In genomic region chr12:117727301-117727700, GRCh38 we compare ENCODE assay signal across 35 cellular contexts.
"Had no signal": no experiment of that assay in that cellular context is flagged by ENCODE, and none has a peak within 500 bp of the region (broad histone marks: within the 10 kb centered on the region; RNA-seq: fewer than 3 reads in every experiment).

No MANE protein-coding gene starts in this region.

- H3K4me1 Mint-ChIP-seq: activated B cell treated with CpG ODN at 0.5 μM for 24 hours; activated CD4-positive, alpha-beta T cell treated with anti-CD3 and anti-CD28 coated beads, Interleukin-2, amount 10 ng/mL, durations not matched to agents 24 days and 14 days; activated naive CD8-positive, alpha-beta T cell treated with anti-CD3 and anti-CD28 coated beads for 36 hours; activated T-helper 17 cell treated with anti-CD3 and anti-CD28 coated beads, Interleukin-2, amount 50 U/mL, for 72 hours had no signal

- H3K9me3 ChIP-seq: adrenal gland, body of pancreas, breast epithelium had no signal

- H3K36me3 Mint-ChIP-seq: activated CD4-positive, alpha-beta memory T cell treated with anti-CD3 and anti-CD28 coated beads for 36 hours; activated naive CD4-positive, alpha-beta T cell treated with anti-CD3 and anti-CD28 coated beads, Interleukin-2, amount 50 U/mL, for 72 hours; activated naive CD8-positive, alpha-beta T cell treated with anti-CD3 and anti-CD28 coated beads for 36 hours had no signal

- H3K27ac Mint-ChIP-seq: activated B cell treated with CpG ODN at 0.5 μM for 24 hours; activated CD4-positive, alpha-beta memory T cell treated with anti-CD3 and anti-CD28 coated beads for 36 hours; activated CD4-positive, alpha-beta T cell treated with anti-CD3 and anti-CD28 coated beads, Interleukin-2, amount 10 ng/mL, durations not matched to agents 24 days and 14 days; activated CD8-positive, alpha-beta T cell treated with anti-CD3 and anti-CD28 coated beads for 36 hours; activated naive CD4-positive, alpha-beta T cell treated with anti-CD3 and anti-CD28 coated beads for 36 hours; activated naive CD4-positive, alpha-beta T cell treated with anti-CD3 and anti-CD28 coated beads, Interleukin-2, amount 50 U/mL, for 72 hours; activated naive CD8-positive, alpha-beta T cell treated with anti-CD3 and anti-CD28 coated beads for 36 hours; activated T-cell treated with anti-CD3 and anti-CD28 coated beads, Interleukin-2, amount 50 U/mL, for 72 hours; activated T-helper 1 cell treated with anti-CD3 and anti-CD28 coated beads, Interleukin-12 subunit alpha, Interleukin-12 subunit beta, Interleukin-2, Interleukin-4 antibody, amounts not matched to agents 30 ng/mL and 10 ng/mL and 1 ng/mL, durations not matched to agents 14 hours and 24 hours and 36 hours; activated T-helper 17 cell treated with anti-CD3 and anti-CD28 coated beads, Interleukin-2, amount 50 U/mL, for 72 hours; T-helper 1 cell treated with Interleukin-12 subunit alpha and Interleukin-12 subunit beta and Interleukin-4 antibody, amounts not matched to agents 30 μg/mL and 1 μg/mL, for 36 hours; T-helper 2 cell treated with Interferon-gamma antibody and Interleukin-4, amounts not matched to agents 5 μg/mL and 100 μg/mL, for 36 hours had no signal

- DNase-seq: activated B cell treated with CpG ODN at 0.5 μM for 24 hours; activated CD4-positive, alpha-beta memory T cell treated with anti-CD3 and anti-CD28 coated beads for 36 hours; activated CD4-positive, alpha-beta T cell treated with anti-CD3 and anti-CD28 coated beads for 4 hours; activated CD4-positive, alpha-beta T cell treated with anti-CD3 and anti-CD28 coated beads, Interleukin-2, amount 10 ng/mL, durations not matched to agents 24 days and 14 days; activated CD4-positive, alpha-beta T cell treated with anti-CD3 and anti-CD28 coated beads, Interleukin-2, amount 50 U/mL, for 1 hour; activated CD4-positive, alpha-beta T cell treated with anti-CD3 and anti-CD28 coated beads, Interleukin-2, amount 50 U/mL, for 4 hours; activated CD4-positive, CD25-positive, alpha-beta regulatory T cell treated with anti-CD3 and anti-CD28 coated beads, Interleukin-2, amount 50 U/mL, for 72 hours; activated CD8-positive, alpha-beta memory T cell treated with anti-CD3 and anti-CD28 coated beads, Interleukin-2, amount 50 U/mL, for 4 hours; activated CD8-positive, alpha-beta T cell treated with anti-CD3 and anti-CD28 coated beads for 36 hours; activated effector memory CD4-positive, alpha-beta T cell treated with anti-CD3 and anti-CD28 coated beads, Interleukin-2, amount 50 U/mL, for 16 hours; activated gamma-delta T cell treated with Interleukin-2 at 50 U/mL for 16 hours; activated naive CD4-positive, alpha-beta T cell; activated naive CD4-positive, alpha-beta T cell treated with anti-CD3 and anti-CD28 coated beads for 36 hours; activated naive CD4-positive, alpha-beta T cell treated with anti-CD3 and anti-CD28 coated beads, Interleukin-2, amount 50 U/mL, for 16 hours; activated naive CD8-positive, alpha-beta T cell treated with anti-CD3 and anti-CD28 coated beads for 36 hours; activated T-cell treated with anti-CD3 and anti-CD28 coated beads for 4 hours; activated T-cell treated with anti-CD3 and anti-CD28 coated beads, Interleukin-2, amount 50 U/mL, for 1 hour; activated T-cell treated with anti-CD3 and anti-CD28 coated beads, Interleukin-2, amount 50 U/mL, for 4 hours; activated T-cell treated with anti-CD3 and anti-CD28 coated beads, Interleukin-2, amount 50 U/mL, for 72 hours; adrenal gland; amniotic stem cell; aorta; body of pancreas; brain microvascular endothelial cell; central memory CD4-positive, alpha-beta T cell; T-helper 1 cell; T-helper 2 cell; T-helper 9 cell had no signal

- H3K27me3 Mint-ChIP-seq: activated B cell treated with CpG ODN at 0.5 μM for 24 hours; activated CD4-positive, alpha-beta memory T cell treated with anti-CD3 and anti-CD28 coated beads for 36 hours; activated CD4-positive, alpha-beta T cell treated with anti-CD3 and anti-CD28 coated beads, Interleukin-2, amount 10 ng/mL, durations not matched to agents 24 days and 14 days; activated naive CD8-positive, alpha-beta T cell treated with anti-CD3 and anti-CD28 coated beads for 36 hours; activated T-helper 17 cell treated with anti-CD3 and anti-CD28 coated beads, Interleukin-2, amount 50 U/mL, for 72 hours had no signal

- H3K4me1 ChIP-seq: adrenal gland, body of pancreas, breast epithelium had no signal

- H3K4me3 Mint-ChIP-seq: activated B cell treated with CpG ODN at 0.5 μM for 24 hours; activated CD4-positive, alpha-beta memory T cell treated with anti-CD3 and anti-CD28 coated beads for 36 hours; activated CD4-positive, alpha-beta T cell treated with anti-CD3 and anti-CD28 coated beads, Interleukin-2, amount 10 ng/mL, durations not matched to agents 24 days and 14 days; activated CD8-positive, alpha-beta T cell treated with anti-CD3 and anti-CD28 coated beads for 36 hours; activated naive CD4-positive, alpha-beta T cell treated with anti-CD3 and anti-CD28 coated beads for 36 hours; activated naive CD8-positive, alpha-beta T cell treated with anti-CD3 and anti-CD28 coated beads for 36 hours; activated T-cell treated with anti-CD3 and anti-CD28 coated beads, Interleukin-2, amount 50 U/mL, for 4 hours; activated T-cell treated with anti-CD3 and anti-CD28 coated beads, Interleukin-2, amount 50 U/mL, for 72 hours; activated T-helper 1 cell treated with anti-CD3 and anti-CD28 coated beads, Interleukin-12 subunit alpha, Interleukin-12 subunit beta, Interleukin-2, Interleukin-4 antibody, amounts not matched to agents 30 ng/mL and 10 ng/mL and 1 ng/mL, durations not matched to agents 14 hours and 24 hours and 36 hours; activated T-helper 17 cell treated with anti-CD3 and anti-CD28 coated beads, Interleukin-2, amount 50 U/mL, for 72 hours; T-helper 1 cell treated with Interleukin-12 subunit alpha and Interleukin-12 subunit beta and Interleukin-4 antibody, amounts not matched to agents 30 μg/mL and 1 μg/mL, for 36 hours; T-helper 2 cell treated with Interferon-gamma antibody and Interleukin-4, amounts not matched to agents 5 μg/mL and 100 μg/mL, for 36 hours had no signal

- H3K36me3 ChIP-seq: adrenal gland, brain microvascular endothelial cell, breast epithelium had no signal

- H3K27me3 ChIP-seq: adrenal gland, body of pancreas, brain microvascular endothelial cell, breast epithelium had no signal

- H3K9me3 Mint-ChIP-seq: activated B cell treated with CpG ODN at 0.5 μM for 24 hours; activated CD4-positive, alpha-beta T cell treated with anti-CD3 and anti-CD28 coated beads, Interleukin-2, amount 10 ng/mL, durations not matched to agents 24 days and 14 days; activated T-cell treated with anti-CD3 and anti-CD28 coated beads, Interleukin-2, amount 50 U/mL, for 72 hours; activated T-helper 17 cell treated with anti-CD3 and anti-CD28 coated beads, Interleukin-2, amount 50 U/mL, for 72 hours; T-helper 1 cell treated with Interleukin-12 subunit alpha and Interleukin-12 subunit beta and Interleukin-4 antibody, amounts not matched to agents 30 μg/mL and 1 μg/mL, for 36 hours; T-helper 2 cell treated with Interferon-gamma antibody and Interleukin-4, amounts not matched to agents 5 μg/mL and 100 μg/mL, for 36 hours had no signal

- ATAC-seq: activated CD8-positive, alpha-beta T cell treated with anti-CD3 and anti-CD28 coated beads for 36 hours; activated naive CD4-positive, alpha-beta T cell treated with anti-CD3 and anti-CD28 coated beads, Interleukin-2, amount 50 U/mL, for 72 hours; activated T-cell treated with anti-CD3 and anti-CD28 coated beads, Interleukin-2, amount 50 U/mL, for 4 hours; activated T-cell treated with anti-CD3 and anti-CD28 coated beads, Interleukin-2, amount 50 U/mL, for 72 hours; activated T-helper 17 cell treated with anti-CD3 and anti-CD28 coated beads, Interleukin-2, amount 50 U/mL, for 72 hours; body of pancreas had no signal

- H3K27ac ChIP-seq: adrenal gland, body of pancreas, brain microvascular endothelial cell, breast epithelium, VCaP had no signal

- H3K4me3 ChIP-seq: adrenal gland, body of pancreas, breast epithelium had no signal
